8 cellular contexts compared by ENCODE assay signal in genomic region chr21:43645414-43645891, GRCh38. TPM values are rescaled to one million over a fixed set of nuclear protein-coding genes. Genes with fewer than 3 reads are reported as not detected.
DNase-seq lines count a peak whose midpoint lies in the region; ATAC-seq and TF ChIP-seq lines count a peak whose summit lies in the region.

No MANE protein-coding gene starts in this region.

- peak overlapping the region in 1 of 5 donors; percentile 33 for H3K27ac ChIP-seq in adrenal gland
- H3K27ac ChIP-seq in right atrium auricular region, result peak overlapping the region; percentile 55 to 75
- H3K27ac ChIP-seq in gastrocnemius medialis, result peak overlapping the region in 3 of 4 donors; percentile 32 to 60 (median 39)

- no peaks in the 10 kb centered on the region for H3K9me3 ChIP-seq in adrenal gland (replicated peaks in 1 of 3)
- H3K9me3 ChIP-seq in right atrium auricular region, result no peaks in the 10 kb centered on the region
- no peaks in the 10 kb centered on the region for H3K9me3 ChIP-seq in gastrocnemius medialis

- H3K4me3 ChIP-seq in GM12864 (ENCODE audit: low read depth, low read length) (no peak overlapping the region), adrenal gland (no peak overlapping the region), right atrium auricular region (peak overlapping the region in 1 of 2 donors; percentile 11), gastrocnemius medialis (no peak overlapping the region)

- ATAC-seq in gastrocnemius medialis, result peak; percentile 63 to 69
- ATAC-seq in GM21390 (IDR thresholded peaks at IDR 0.05; ENCODE audit: unreplicated experiment), result no peak

- intact Hi-C loops in adrenal gland (cut with DNase I), result no loop called here
- intact Hi-C loops in gastrocnemius medialis (cut with DNase I; ENCODE audit: low total_unique reads), result loop anchor here (5.0 kb wide), 1 partner anchor 33 kb away; no protein-coding TSS in a partner anchor

- WGBS in adrenal gland, 4 donors, result 8 to 25% (median 16%) methylated on average over 7 of the region's 7 CpGs

- H3K27me3 ChIP-seq in adrenal gland (no peaks in the 10 kb centered on the region), right atrium auricular region (no peaks in the 10 kb centered on the region), gastrocnemius medialis (no peaks in the 10 kb centered on the region)

- H3K36me3 ChIP-seq in adrenal gland (replicated peaks in 1 of 2) (no peaks in the 10 kb centered on the region), right atrium auricular region (no peaks in the 10 kb centered on the region), gastrocnemius medialis (no peaks in the 10 kb centered on the region)

- H3K4me1 ChIP-seq in adrenal gland (replicated peaks in 1 of 2) (peaks cover 0 to 18% of the 10 kb centered on the region in 2 donors), right atrium auricular region (peaks cover 0 to 20% of the 10 kb centered on the region in 2 donors), gastrocnemius medialis (peaks cover 6 to 12% of the 10 kb centered on the region in 2 donors)

- TF ChIP-seq CTCF in GM12864 (IDR thresholded peaks at IDR 0.05; ENCODE audit: low read depth, low read length, missing control alignments) (peak; percentile 50), adrenal gland (IDR thresholded peaks at IDR 0.05) (peak in 5 of 6 experiments; percentile 41 to 69 (median 45)), right atrium auricular region (IDR thresholded peaks at IDR 0.05) (peak in 1 of 2 donors; percentile 67), gastrocnemius medialis (IDR thresholded peaks at IDR 0.05 in 4 of 5, conservative IDR thresholded peaks at IDR 0.05 in 1 of 5) (peak; percentile 13 to 51 (median 19))

- DNase-seq in AG08395 (ENCODE audit: low spot score) (peak; percentile 69), GM12864 (ENCODE audit: low read depth) (peak; percentile 55), NCI-H446 (lab: John Stamatoyannopoulos, UW) (peak; percentile 66), adrenal gland (peak; percentile 38 to 85 (median 62)), right atrium auricular region (ENCODE audit: low spot score) (peak; percentile 92), gastrocnemius medialis (peak; percentile 38 to 56), NCI-H1105 (lab: John Stamatoyannopoulos, UW) (no peak)

- in situ Hi-C loops in gastrocnemius medialis (cut with MboI; ENCODE audit: low sequenced_read_pairs in 4 of 4), result no loop called here

- TF ChIP-seq POLR2A in adrenal gland (IDR thresholded peaks at IDR 0.05) (no peak), gastrocnemius medialis (IDR thresholded peaks at IDR 0.05) (no peak)

RNA-seq across cellular contexts. Expression of gene HSF2BP, which starts 13.8 kb away (rescaled TPM):
- total RNA-seq in adrenal gland (1 to 10 TPM in 1 of 8 donors, under 1 TPM in 5, not detected in 2; 0.23 to 1.0 (median 0.45) TPM), right atrium auricular region (under 1 TPM; 0.44 to 0.67 TPM), gastrocnemius medialis (under 1 TPM in 1 of 4 donors, not detected in 3; 0.63 TPM)
- under 1 TPM; 0.27 to 0.40 (median 0.35) TPM for polyA plus RNA-seq in adrenal gland

RNA-seq across cellular contexts. Expression of gene RRP1B, which starts 13.9 kb away (rescaled TPM):
- 10 to 100 TPM in 7 of 8 donors, 1 to 10 TPM in 1; 7.0 to 18.6 (median 16.2) TPM for total RNA-seq in adrenal gland
- 10 to 100 TPM in 1 of 3 donors, 1 to 10 TPM in 2; 5.7 to 12.5 (median 9.0) TPM for polyA plus RNA-seq in adrenal gland
- 10 to 100 TPM; 10.5 to 16.0 TPM for total RNA-seq in right atrium auricular region
- total RNA-seq in gastrocnemius medialis, result 10 to 100 TPM; 12.5 to 24.7 (median 18.9) TPM
